ENCODE assay signal across 5 cellular contexts in genomic region chr14:20954736-20955537, GRCh38. TPM values are rescaled to one million over a fixed set of nuclear protein-coding genes. Genes with fewer than 3 reads are reported as not detected.
"Had no signal": no experiment of that assay in that cellular context is flagged by ENCODE, and none has a peak within 500 bp of the region (broad histone marks: within the 10 kb centered on the region; RNA-seq: fewer than 3 reads in every experiment).

RNASE2 (plus strand) TSS chr14:20955487; CDS start chr14:20955772, 285 bp downstream.

RNA-seq across cellular contexts. Expression of gene RNASE2, which starts in this region (rescaled TPM):
- total RNA-seq: activated CD8-positive, alpha-beta memory T cell treated with anti-CD3 and anti-CD28 coated beads, Interleukin-2, amount 10 ng/mL, durations not matched to agents 7 days and 5 days; activated naive CD4-positive, alpha-beta T cell treated with anti-CD3 and anti-CD28 coated beads, Interleukin-2, amount 50 U/mL, for 72 hours; chondrocyte; foreskin keratinocyte had no signal
- polyA plus RNA-seq: foreskin keratinocyte, SK-N-SH had no signal
